18 cellular contexts compared by ENCODE assay signal in the genomic region with DNA sequence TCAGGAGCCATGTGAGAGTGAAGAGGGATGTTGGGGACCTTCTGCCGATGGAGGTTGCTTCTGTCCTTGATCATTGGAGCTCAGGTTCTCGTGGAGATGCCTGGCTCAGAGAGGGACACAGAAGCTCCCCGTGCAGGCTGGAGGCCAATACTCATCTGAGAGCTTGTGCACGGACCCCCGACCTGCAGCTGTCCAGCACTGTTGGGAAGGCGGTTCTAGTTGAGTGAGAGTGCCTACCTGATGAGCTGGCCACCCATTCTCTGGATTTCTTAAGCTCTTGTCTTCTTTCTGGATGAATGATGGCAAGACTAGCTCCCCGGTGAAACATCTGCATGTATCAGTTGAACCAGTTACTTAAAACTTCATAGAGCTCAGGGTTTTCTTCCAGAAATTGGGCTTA.
"Had no signal": no experiment of that assay in that cellular context is flagged by ENCODE, and none has a peak within 500 bp of the region (broad histone marks: within the 10 kb centered on the region; RNA-seq: fewer than 3 reads in every experiment).

No MANE protein-coding gene starts in this region.

- H3K27me3 ChIP-seq: SJSA1 had no signal

- H3K36me3 ChIP-seq: SJSA1 had no signal

- H3K4me3 ChIP-seq: SJSA1, SK-N-MC had no signal

- H3K27ac ChIP-seq: SJSA1, SK-N-MC had no signal

- DNase-seq: KG1, NCI-H1092, NCI-H1105 treated with DMSO at 0.1 percent for 48 hours, NCI-H1417 treated with DMSO at 0.1 percent for 48 hours, NCI-H146, NCI-H1694 treated with DMSO at 0.1 percent for 48 hours, NCI-H1930, NCI-H2081, NCI-H2107, NCI-H2227 treated with DMSO at 0.1 percent for 48 hours, NCI-H524, NCI-H526 treated with DMSO at 0.1 percent for 48 hours, NCI-H748 treated with DMSO at 0.1 percent for 48 hours, Right ventricle myocardium superior, RPMI8226, SIG-M5 had no signal

- H3K4me1 ChIP-seq: SJSA1 had no signal
